ENCODE assay signal across 7 cellular contexts in genomic region chr9:75088646-75089368, GRCh38. TPM values are rescaled to one million over a fixed set of nuclear protein-coding genes. Genes with fewer than 3 reads are reported as not detected.
A peak's percentile ranks its signal among the peaks of the same experiment; 100 is the strongest.
DNase-seq lines count a peak whose midpoint lies in the region; ATAC-seq and TF ChIP-seq lines count a peak whose summit lies in the region.

No MANE protein-coding gene starts in this region.

- CTCF ChIA-PET in RWPE1 (lab: Yijun Ruan, JAX), result interaction anchor here (1.1 kb wide), 2 partner anchors 15 to 55 kb away, joined by 3 read pairs; no protein-coding TSS in a partner anchor

- peak overlapping the region; percentile 92 for H3K9ac ChIP-seq in rectal smooth muscle tissue (ENCODE audit: low read length)

- in situ Hi-C loops in astrocyte of the spinal cord (cut with HindIII; ENCODE audit: low sequenced_read_pairs), result no loop called here

- ATAC-seq in GM21515 (IDR thresholded peaks at IDR 0.05; ENCODE audit: unreplicated experiment), result peak; percentile 39

- TF ChIP-seq CTCF in RWPE1 (conservative IDR thresholded peaks at IDR 0.05; ENCODE audit: low read depth) (no peak), astrocyte of the spinal cord (IDR thresholded peaks at IDR 0.05; ENCODE audit: low read depth, low read length) (peak; percentile 48)

- no peaks in the 10 kb centered on the region for H3K4me1 ChIP-seq in rectal smooth muscle tissue (ENCODE audit: control insufficient read depth, insufficient read depth, low read length)

- no peaks in the 10 kb centered on the region for H3K27me3 ChIP-seq in rectal smooth muscle tissue (ENCODE audit: control insufficient read depth, insufficient read depth, low read length)

- POLR2A ChIA-PET in RWPE1 (lab: Yijun Ruan, JAX; ENCODE audit: low non-redundant PET), result interaction anchor here (1.0 to 2.3 kb wide), 3 partner anchors 17 to 137 kb away, joined by 3 to 12 read pairs (median 4); partner anchors contain the start of gene CARNMT1

- DNase-seq in GF-D8 (lab: John Stamatoyannopoulos, UW), result peak; percentile 69
- DNase-seq in HT-29 (ENCODE audit: low spot score), result peak; percentile 79
- DNase-seq in RWPE1 (ENCODE audit: low spot score), result peak; percentile 63
- peak; percentile 63 for DNase-seq in astrocyte of the spinal cord (ENCODE audit: low read depth, low spot score)
- DNase-seq in hepatic stellate cell (ENCODE audit: low spot score), result peak; percentile 73

- H3K4me3 ChIP-seq in astrocyte of the spinal cord (ENCODE audit: low read depth, low read length) (peak overlapping the region; percentile 84), rectal smooth muscle tissue (ENCODE audit: low read length) (peak overlapping the region; percentile 94)

- peak overlapping the region; percentile 95 for H3K27ac ChIP-seq in RWPE1
- H3K27ac ChIP-seq in rectal smooth muscle tissue (ENCODE audit: low read depth, low read length), result peak overlapping the region; percentile 87

- H3K36me3 ChIP-seq in rectal smooth muscle tissue (ENCODE audit: control insufficient read depth, insufficient read depth, low read length), result no peaks in the 10 kb centered on the region

RNA-seq across cellular contexts. Expression of gene OSTF1, which starts 0.5 kb away (rescaled TPM):
- 32.1 and 36.6 TPM in 2 replicates for total RNA-seq in HT-29 (2014; rRNA removed; shearing (Covaris generic))

RNA-seq across cellular contexts. Expression of gene NMRK1, which starts 0.9 kb away (rescaled TPM):
- total RNA-seq in HT-29 (2014; rRNA removed; shearing (Covaris generic)), result 2.3 and 5.1 TPM in 2 replicates

Comparison
In these comparisons a context has a peak if more than half of its experiments do, and no peak if none do; other contexts are left out.
1. Peak in every context shown above with its lines: DNase-seq, ATAC-seq, H3K4me3 ChIP-seq and H3K27ac ChIP-seq.